ENCODE assay signal across 30 cellular contexts in genomic region chr20:58004900-58005299, GRCh38.
"Had no signal": no experiment of that assay in that cellular context is flagged by ENCODE, and none has a peak within 500 bp of the region (broad histone marks: within the 10 kb centered on the region; RNA-seq: fewer than 3 reads in every experiment).

No MANE protein-coding gene starts in this region.

- DNase-seq: activated CD4-positive, alpha-beta T cell treated with anti-CD3 and anti-CD28 coated beads for 1 hour; activated CD4-positive, alpha-beta T cell treated with anti-CD3 and anti-CD28 coated beads for 48 hours; activated CD4-positive, CD25-positive, alpha-beta regulatory T cell; activated CD8-positive, alpha-beta T cell treated with anti-CD3 and anti-CD28 coated beads for 36 hours; activated gamma-delta T cell treated with Interleukin-2 at 50 U/mL for 16 hours; activated naive CD4-positive, alpha-beta T cell treated with anti-CD3 and anti-CD28 coated beads for 36 hours; activated T-cell treated with anti-CD3 and anti-CD28 coated beads, Interleukin-2, amount 50 U/mL, for 1 hour; activated T-cell treated with anti-CD3 and anti-CD28 coated beads, Interleukin-2, amount 50 U/mL, for 72 hours; adrenal gland; brain microvascular endothelial cell; central memory CD4-positive, alpha-beta T cell; NCI-H1092 treated with DMSO at 0.1 percent for 48 hours; NCI-H1417; NCI-H187 treated with DMSO at 0.1 percent for 48 hours; NCI-H2081; NCI-H2171 treated with DMSO at 0.1 percent for 48 hours; NCI-H2227 treated with DMSO at 0.1 percent for 48 hours; NCI-H446; NCI-H510A treated with DMSO at 0.1 percent for 48 hours; NCI-H748 treated with DMSO at 0.1 percent for 48 hours; NK-92 treated with Interleukin-12 subunit alpha and Interleukin-12 subunit beta, amount 100 ng/mL, for 24 hours; PC-3; Right ventricle myocardium superior; T1000; WERI-Rb-1 had no signal

- H3K9me3 Mint-ChIP-seq: activated CD8-positive, alpha-beta T cell treated with anti-CD3 and anti-CD28 coated beads for 36 hours; activated naive CD4-positive, alpha-beta T cell treated with anti-CD3 and anti-CD28 coated beads for 36 hours; activated naive CD4-positive, alpha-beta T cell treated with anti-CD3 and anti-CD28 coated beads, Interleukin-2, amount 50 U/mL, for 72 hours; activated T-cell treated with anti-CD3 and anti-CD28 coated beads, Interleukin-2, amount 50 U/mL, for 72 hours; activated T-helper 17 cell treated with anti-CD3 and anti-CD28 coated beads, Interleukin-2, amount 50 U/mL, for 72 hours had no signal

- ATAC-seq: activated CD8-positive, alpha-beta T cell treated with anti-CD3 and anti-CD28 coated beads for 36 hours; activated naive CD4-positive, alpha-beta T cell treated with anti-CD3 and anti-CD28 coated beads, Interleukin-2, amount 50 U/mL, for 72 hours; activated T-cell treated with anti-CD3 and anti-CD28 coated beads, Interleukin-2, amount 50 U/mL, for 72 hours; activated T-helper 17 cell treated with anti-CD3 and anti-CD28 coated beads, Interleukin-2, amount 50 U/mL, for 72 hours; K562; PC-3 had no signal

- H3K27ac Mint-ChIP-seq: activated CD8-positive, alpha-beta T cell treated with anti-CD3 and anti-CD28 coated beads for 36 hours; activated naive CD4-positive, alpha-beta T cell treated with anti-CD3 and anti-CD28 coated beads for 36 hours; activated naive CD4-positive, alpha-beta T cell treated with anti-CD3 and anti-CD28 coated beads, Interleukin-2, amount 50 U/mL, for 72 hours; activated T-cell treated with anti-CD3 and anti-CD28 coated beads, Interleukin-2, amount 50 U/mL, for 72 hours; activated T-helper 17 cell treated with anti-CD3 and anti-CD28 coated beads, Interleukin-2, amount 50 U/mL, for 72 hours had no signal

- H3K27ac ChIP-seq: adrenal gland, brain microvascular endothelial cell, RWPE1, SK-N-MC, WERI-Rb-1 had no signal

- H3K9me3 ChIP-seq: adrenal gland had no signal

- H3K4me3 ChIP-seq: adrenal gland, K562, SK-N-MC had no signal

- H3K36me3 Mint-ChIP-seq: activated naive CD4-positive, alpha-beta T cell treated with anti-CD3 and anti-CD28 coated beads, Interleukin-2, amount 50 U/mL, for 72 hours had no signal

- H3K36me3 ChIP-seq: adrenal gland, brain microvascular endothelial cell, WERI-Rb-1 had no signal

- H3K4me3 Mint-ChIP-seq: activated CD8-positive, alpha-beta T cell treated with anti-CD3 and anti-CD28 coated beads for 36 hours; activated naive CD4-positive, alpha-beta T cell treated with anti-CD3 and anti-CD28 coated beads for 36 hours; activated T-cell treated with anti-CD3 and anti-CD28 coated beads, Interleukin-2, amount 50 U/mL, for 72 hours; activated T-helper 17 cell treated with anti-CD3 and anti-CD28 coated beads, Interleukin-2, amount 50 U/mL, for 72 hours had no signal

- H3K27me3 ChIP-seq: adrenal gland, brain microvascular endothelial cell had no signal

- H3K4me1 Mint-ChIP-seq: activated T-helper 17 cell treated with anti-CD3 and anti-CD28 coated beads, Interleukin-2, amount 50 U/mL, for 72 hours had no signal
